Comparison of ENCODE assay signal across 9 cellular contexts in genomic region chr1:12614402-12615165, GRCh38. TPM values are rescaled to one million over a fixed set of nuclear protein-coding genes. Genes with fewer than 3 reads are reported as not detected.
DNase-seq lines count a peak whose midpoint lies in the region; ATAC-seq and TF ChIP-seq lines count a peak whose summit lies in the region.
"Had no signal": no experiment of that assay in that cellular context is flagged by ENCODE, and none has a peak within 500 bp of the region (broad histone marks: within the 10 kb centered on the region; RNA-seq: fewer than 3 reads in every experiment).

No MANE protein-coding gene starts in this region.

- H3K4me3 ChIP-seq in adrenal gland (peak overlapping the region in 1 of 4 donors; percentile 67), subcutaneous abdominal adipose tissue (ENCODE audit: low read depth in 1 of 5, low read length in 5 of 5) (peak overlapping the region; percentile 85 to 95 (median 87)), A673 (ENCODE audit: low read depth, low read length, poor library complexity, severe bottlenecking) (no peak overlapping the region)

- intact Hi-C loops in adrenal gland (cut with DNase I): loop anchor here (10.0 kb wide), 2 partner anchors 70 to 300 kb away; no protein-coding TSS in a partner anchor
- intact Hi-C loops in sciatic nerve (cut with DNase I): loop anchor here (10.0 kb wide), 1 partner anchor 160 kb away; no protein-coding TSS in a partner anchor
- intact Hi-C loops in A673 (cut with micrococcal nuclease; ENCODE audit: unreplicated experiment): loop anchor here (5.0 to 10.0 kb wide), 2 partner anchors 207 to 340 kb away; no protein-coding TSS in a partner anchor

- CTCF ChIA-PET in A673 (lab: Charles Lee): interaction anchor here (0.6 kb wide), 1 partner anchor 207 kb away, joined by 13 read pairs; no protein-coding TSS in a partner anchor

- peaks cover 5% of the 10 kb centered on the region for H3K27me3 Mint-ChIP-seq in T-helper 1 cell treated with Interleukin-12 subunit alpha and Interleukin-12 subunit beta and Interleukin-4 antibody, amounts not matched to agents 30 μg/mL and 1 μg/mL, for 36 hours (ENCODE audit: low read depth)

- no peaks in the 10 kb centered on the region for H3K9me3 Mint-ChIP-seq in T-helper 1 cell treated with Interleukin-12 subunit alpha and Interleukin-12 subunit beta and Interleukin-4 antibody, amounts not matched to agents 30 μg/mL and 1 μg/mL, for 36 hours
- H3K9me3 Mint-ChIP-seq: neural crest cell had no signal

- H3K9ac ChIP-seq in subcutaneous abdominal adipose tissue (ENCODE audit: low read length in 5 of 5): peak overlapping the region; percentile 73 to 96 (median 80)

- no TSS peak for BruUV-seq in A673 (replicated peaks; lab: Mats Ljungman, UMichigan)

- TF ChIP-seq POLR2A in adrenal gland (IDR thresholded peaks at IDR 0.05): no peak

- no peaks in the 10 kb centered on the region for H3K9me3 ChIP-seq in adrenal gland (replicated peaks in 1 of 3)
- H3K9me3 ChIP-seq in subcutaneous abdominal adipose tissue (ENCODE audit: control insufficient read depth in 5 of 5, low read length in 5 of 5): no peaks in the 10 kb centered on the region
- no peaks in the 10 kb centered on the region for H3K9me3 ChIP-seq in A673 (ENCODE audit: low read depth, low read length, poor library complexity, severe bottlenecking)

- H3K4me1 ChIP-seq in adrenal gland (replicated peaks in 1 of 2) (peaks cover 16 to 42% of the 10 kb centered on the region in 2 donors), subcutaneous abdominal adipose tissue (ENCODE audit: control insufficient read depth in 5 of 5, insufficient read depth in 5 of 5, low read length in 5 of 5) (peaks cover 20 to 86% (median 67%) of the 10 kb centered on the region in 5 donors), A673 (ENCODE audit: insufficient read depth, low read length, poor library complexity, severe bottlenecking) (peaks cover 12% of the 10 kb centered on the region)

- H3K27ac ChIP-seq in adrenal gland (peak overlapping the region in 4 of 5 donors; percentile 76 to 94 (median 85)), layer of hippocampus (ENCODE audit: low read depth, low read length) (peak overlapping the region; percentile 88), subcutaneous abdominal adipose tissue (ENCODE audit: low read depth, low read length) (peak overlapping the region; percentile 99), A673 (ENCODE audit: low read depth, low read length, poor library complexity, severe bottlenecking) (no peak overlapping the region)

- TF ChIP-seq CTCF in adrenal gland (IDR thresholded peaks at IDR 0.05): no peak
- no peak for TF ChIP-seq CTCF in A673 (conservative IDR thresholded peaks at IDR 0.05; ENCODE audit: low read depth, low read length)

- 72 to 80% (median 79%) methylated on average over 7 of the region's 7 CpGs for WGBS in adrenal gland, 4 donors

- no peak for DNase-seq in T-helper 1 cell
- no peak for DNase-seq in adrenal gland
- DNase-seq in occipital lobe (lab: John Stamatoyannopoulos, UW): no peak
- DNase-seq in sciatic nerve (ENCODE audit: low spot score): no peak
- DNase-seq in A673 (ENCODE audit: low spot score): no peak

- POLR2A ChIA-PET in A673 (lab: Charles Lee; ENCODE audit: low non-redundant PET): interaction anchor here (0.6 kb wide), 1 partner anchor 738 kb away, joined by 4 read pairs; no protein-coding TSS in a partner anchor

- peaks cover 62% of the 10 kb centered on the region for H3K4me1 Mint-ChIP-seq in T-helper 1 cell treated with Interleukin-12 subunit alpha and Interleukin-12 subunit beta and Interleukin-4 antibody, amounts not matched to agents 30 μg/mL and 1 μg/mL, for 36 hours (ENCODE audit: low read depth)

- H3K4me3 Mint-ChIP-seq in T-helper 1 cell treated with Interleukin-12 subunit alpha and Interleukin-12 subunit beta and Interleukin-4 antibody, amounts not matched to agents 30 μg/mL and 1 μg/mL, for 36 hours: peak overlapping the region; percentile 99

- no peaks in the 10 kb centered on the region for H3K27me3 ChIP-seq in adrenal gland
- H3K27me3 ChIP-seq in layer of hippocampus (ENCODE audit: control insufficient read depth, insufficient read depth, low read length): peaks cover 6% of the 10 kb centered on the region
- H3K27me3 ChIP-seq in subcutaneous abdominal adipose tissue (ENCODE audit: control insufficient read depth in 5 of 5, insufficient read depth in 4 of 5, low read length in 5 of 5): no peaks in the 10 kb centered on the region
- H3K27me3 ChIP-seq in A673 (replicated peaks; ENCODE audit: insufficient read depth, low read depth, low read length, poor library complexity): peaks cover 14% of the 10 kb centered on the region

- ATAC-seq in sciatic nerve: no peak

- peaks cover 44% of the 10 kb centered on the region for H3K36me3 Mint-ChIP-seq in T-helper 1 cell treated with Interleukin-12 subunit alpha and Interleukin-12 subunit beta and Interleukin-4 antibody, amounts not matched to agents 30 μg/mL and 1 μg/mL, for 36 hours (ENCODE audit: low read depth)

- no peaks in the 10 kb centered on the region for H3K36me3 ChIP-seq in adrenal gland (replicated peaks in 1 of 2)
- H3K36me3 ChIP-seq in subcutaneous abdominal adipose tissue (ENCODE audit: control insufficient read depth in 5 of 5, insufficient read depth in 5 of 5, low read length in 5 of 5): peaks cover 4 to 34% (median 29%) of the 10 kb centered on the region in 5 donors
- no peaks in the 10 kb centered on the region for H3K36me3 ChIP-seq in A673 (ENCODE audit: insufficient read depth, low read length, poor library complexity, severe bottlenecking)

- H3K27ac Mint-ChIP-seq in T-helper 1 cell treated with Interleukin-12 subunit alpha and Interleukin-12 subunit beta and Interleukin-4 antibody, amounts not matched to agents 30 μg/mL and 1 μg/mL, for 36 hours: no peak overlapping the region

RNA-seq across cellular contexts. Expression of gene DHRS3, which starts 3.4 kb away (rescaled TPM):
- total RNA-seq in adrenal gland (10 to 100 TPM; 15.3 to 72.4 (median 41.3) TPM), occipital lobe (11.5 TPM), sciatic nerve (271 TPM), A673 (2021) (2.4 TPM in 2 replicates)
- polyA plus RNA-seq in adrenal gland: 10 to 100 TPM in 2 of 3 donors, 1 to 10 TPM in 1; 7.7 to 44.2 (median 44.2) TPM

RNA-seq across cellular contexts. Expression of gene AADACL4, which starts 29.3 kb away (rescaled TPM):
- total RNA-seq in adrenal gland: not detected
- polyA plus RNA-seq in adrenal gland: under 1 TPM in 2 of 3 donors, not detected in 1; 0.10 to 0.16 TPM
- total RNA-seq in occipital lobe: not detected
- total RNA-seq in sciatic nerve: not detected
- 0.43 TPM in 1 of 2 replicates, not detected in the other for total RNA-seq in A673 (2021)
- total RNA-seq: neural crest cell had no signal
